17 cellular contexts compared by ENCODE assay signal in genomic region chr22:41070665-41071331, GRCh38. TPM values are rescaled to one million over a fixed set of nuclear protein-coding genes. Genes with fewer than 3 reads are reported as not detected.
DNase-seq lines count a peak whose midpoint lies in the region; ATAC-seq and TF ChIP-seq lines count a peak whose summit lies in the region.
"Had no signal": no experiment of that assay in that cellular context is flagged by ENCODE, and none has a peak within 500 bp of the region (broad histone marks: within the 10 kb centered on the region; RNA-seq: fewer than 3 reads in every experiment).

No MANE protein-coding gene starts in this region.

- H3K27me3 Mint-ChIP-seq in T-helper 2 cell treated with Interferon-gamma antibody and Interleukin-4, amounts not matched to agents 5 μg/mL and 100 μg/mL, for 36 hours (ENCODE audit: low read depth): no peaks in the 10 kb centered on the region
- H3K27me3 Mint-ChIP-seq: CD4-positive, alpha-beta memory T cell had no signal

- DNase-seq in T-helper 2 cell treated with Interferon-gamma antibody and Interleukin-4, amounts not matched to agents 5 μg/mL and 100 μg/mL, for 36 hours (ENCODE audit: low spot score): no peak
- no peak for DNase-seq in T-helper 2 cell
- DNase-seq in OCI-LY7 (ENCODE audit: low spot score): no peak
- no peak for DNase-seq in CD1c-positive myeloid dendritic cell (ENCODE audit: extremely low spot score)
- no peak for DNase-seq in GM13976 (ENCODE audit: low spot score)
- DNase-seq: Calu3; CD4-positive, alpha-beta memory T cell; DMS53; NCI-H1436; NCI-H2081; NCI-H510A treated with DMSO at 0.1 percent for 48 hours; NCI-H82; OCI-M1; SHP77 treated with DMSO at 0.1 percent for 48 hours had no signal

- no peak for ATAC-seq in GM18502 (IDR thresholded peaks at IDR 0.05; ENCODE audit: poor library complexity, unreplicated experiment)

- peak overlapping the region; percentile 49; the same call in 1 of the 2 replicates for H2AFZ ChIP-seq in OCI-LY7 (ENCODE audit: low read length)

- no peaks in the 10 kb centered on the region for H3K27me3 ChIP-seq in neutrophil

- intact Hi-C loops in OCI-LY7 (cut with micrococcal nuclease; ENCODE audit: unreplicated experiment): no loop called here

- H3K79me2 ChIP-seq in OCI-LY7 (ENCODE audit: insufficient read depth, low read depth, low read length): no peaks in the 10 kb centered on the region

- in situ Hi-C loops in GM13976 (cut with MboI; ENCODE audit: low sequenced_read_pairs, unreplicated experiment): no loop called here

- H4K20me1 ChIP-seq in OCI-LY7 (ENCODE audit: insufficient read depth, low read length): no peaks in the 10 kb centered on the region

- CTCF ChIA-PET in OCI-LY7 (lab: Charles Lee; ENCODE audit: unreplicated experiment): interaction anchor here (0.6 kb wide), 1 partner anchor 11 kb away, joined by 4 read pairs; no protein-coding TSS in a partner anchor

- POLR2A ChIA-PET in OCI-LY7 (lab: Charles Lee): interaction anchor here (0.6 to 2.1 kb wide), 2 partner anchors 23 to 116 kb away, joined by 3 to 12 read pairs; no protein-coding TSS in a partner anchor

- H3K4me3 ChIP-seq in OCI-LY7 (ENCODE audit: low read depth, low read length, poor library complexity, severe bottlenecking) (no peak overlapping the region), neutrophil (ENCODE audit: low read depth in 1 of 2, low read length in 1 of 2) (no peak overlapping the region)
- H3K4me3 ChIP-seq: HAP-1 had no signal

- TF ChIP-seq CTCF in OCI-LY7 (conservative IDR thresholded peaks at IDR 0.05; ENCODE audit: low read length) (no peak), neutrophil (IDR thresholded peaks at IDR 0.05) (no peak), GM13976 (IDR thresholded peaks at IDR 0.05; ENCODE audit: borderline replicate concordance, control extremely low read depth, extremely low read depth, insufficient read depth, missing control alignments) (no peak)

- H3K9me3 ChIP-seq in OCI-LY7 (ENCODE audit: low read length) (no peaks in the 10 kb centered on the region; the same call in 1 of the 2 replicates), neutrophil (no peaks in the 10 kb centered on the region)
- H3K9me3 ChIP-seq: HAP-1 had no signal

- no peaks in the 10 kb centered on the region for H3K9me3 Mint-ChIP-seq in T-helper 2 cell treated with Interferon-gamma antibody and Interleukin-4, amounts not matched to agents 5 μg/mL and 100 μg/mL, for 36 hours
- H3K9me3 Mint-ChIP-seq: CD4-positive, alpha-beta memory T cell had no signal

- H3K27ac ChIP-seq in OCI-LY7 (ENCODE audit: low read depth, low read length, poor library complexity, severe bottlenecking) (peak overlapping the region; percentile 45), neutrophil (peak overlapping the region; percentile 38)

- no peaks in the 10 kb centered on the region for H3K36me3 Mint-ChIP-seq in T-helper 2 cell treated with Interferon-gamma antibody and Interleukin-4, amounts not matched to agents 5 μg/mL and 100 μg/mL, for 36 hours (ENCODE audit: low read depth)
- H3K36me3 Mint-ChIP-seq: CD4-positive, alpha-beta memory T cell had no signal

- BruUV-seq in OCI-LY7 (replicated peaks; lab: Mats Ljungman, UMichigan): no TSS peak

- H3K4me2 ChIP-seq in OCI-LY7 (ENCODE audit: low read length): peak overlapping the region; percentile 21; the same call in 1 of the 2 replicates

- H3K4me1 Mint-ChIP-seq in T-helper 2 cell treated with Interferon-gamma antibody and Interleukin-4, amounts not matched to agents 5 μg/mL and 100 μg/mL, for 36 hours (ENCODE audit: low read depth): peaks cover 9% of the 10 kb centered on the region

- peak overlapping the region; percentile 10 for H3K27ac Mint-ChIP-seq in T-helper 2 cell treated with Interferon-gamma antibody and Interleukin-4, amounts not matched to agents 5 μg/mL and 100 μg/mL, for 36 hours

- H3K4me3 Mint-ChIP-seq in T-helper 2 cell treated with Interferon-gamma antibody and Interleukin-4, amounts not matched to agents 5 μg/mL and 100 μg/mL, for 36 hours: no peak overlapping the region

- H3K4me1 ChIP-seq in OCI-LY7 (ENCODE audit: insufficient read depth, low read length, poor library complexity, severe bottlenecking) (peaks cover 50% of the 10 kb centered on the region), neutrophil (ENCODE audit: control insufficient read depth in 1 of 2, insufficient read depth in 1 of 2, low read depth in 1 of 2, low read length in 1 of 2) (peaks cover 18 to 20% of the 10 kb centered on the region in 2 experiments)
- H3K4me1 ChIP-seq: HAP-1 had no signal

- H3K36me3 ChIP-seq in OCI-LY7 (ENCODE audit: insufficient read depth, low read length) (no peaks in the 10 kb centered on the region), neutrophil (no peaks in the 10 kb centered on the region)
- H3K36me3 ChIP-seq: HAP-1 had no signal

- H3K9me2 ChIP-seq in OCI-LY7 (ENCODE audit: insufficient read depth, low read length): no peaks in the 10 kb centered on the region

RNA-seq across cellular contexts. Expression of gene EP300, which starts 21.6 kb away (rescaled TPM):
- 45.4 and 46.2 TPM in 2 replicates for total RNA-seq in OCI-LY7 (2014; rRNA removed; shearing (Covaris generic))
- total RNA-seq in OCI-LY7 (2022): 101 and 108 TPM in 2 replicates
